Comparison of ENCODE assay signal across 26 cellular contexts in genomic region chr17:56667925-56668324, GRCh38.
"Had no signal": no experiment of that assay in that cellular context is flagged by ENCODE, and none has a peak within 500 bp of the region (broad histone marks: within the 10 kb centered on the region; RNA-seq: fewer than 3 reads in every experiment).

No MANE protein-coding gene starts in this region.

- H3K9me3 ChIP-seq: stomach, suprapubic skin, testis, thoracic aorta, thyroid gland, tibial artery, tibial nerve, transverse colon, upper lobe of left lung, upper lobe of right lung, uterus, vagina had no signal

- H3K36me3 ChIP-seq: stomach, suprapubic skin, thoracic aorta, thyroid gland, tibial artery, tibial nerve, transverse colon, upper lobe of left lung, upper lobe of right lung, uterus, vagina had no signal

- H3K27me3 ChIP-seq: testis, thyroid gland, tibial nerve, transverse colon, upper lobe of left lung, upper lobe of right lung, uterus, vagina had no signal

- ATAC-seq: stimulated activated effector memory CD8-positive, alpha-beta T cell treated with anti-CD3 and anti-CD28 coated beads, Interleukin-12 subunit alpha, Interleukin-12 subunit beta, amount 100 ng/mL, for 72 hours; stimulated activated memory B cell treated with anti-CD40 and anti-IgM and Interleukin-4, amounts not matched to agents 10 μg/mL and 1 μg/mL and 100 μg/mL, for 72 hours; stimulated activated naive B cell treated with anti-CD40 and anti-IgM and Interleukin-4, amounts not matched to agents 10 μg/mL and 1 μg/mL and 100 μg/mL, for 72 hours; stimulated activated naive CD8-positive, alpha-beta T cell treated with anti-CD3 and anti-CD28 coated beads, Interleukin-15, amount 100 ng/mL, for 72 hours; stimulated activated naive CD8-positive, alpha-beta T cell treated with anti-CD3 and anti-CD28 coated beads, Interleukin-15, Interleukin-2, amounts not matched to agents 100 U/mL and 50 U/mL, for 24 hours; upper lobe of right lung had no signal

- H3K27ac ChIP-seq: stomach, suprapubic skin, testis, thoracic aorta, thyroid gland, tibial artery, tibial nerve, transverse colon, upper lobe of left lung, upper lobe of right lung, uterus, vagina had no signal

- DNase-seq: stimulated activated CD4-positive, alpha-beta T cell treated with anti-CD3 and anti-CD28 coated beads, Interleukin-2, amount 100 ng/mL, for 48 hours; stimulated activated CD4-positive, alpha-beta T cell treated with anti-CD3 and anti-CD28 coated beads, Interleukin-4, amount 100 ng/mL, for 1 hour; stimulated activated CD4-positive, alpha-beta T cell treated with anti-CD3 and anti-CD28 coated beads, Interleukin-4, amount 100 ng/mL, for 24 hours; stimulated activated CD4-positive, alpha-beta T cell treated with anti-CD3 and anti-CD28 coated beads, Interleukin-4, amount 100 ng/mL, for 4 hours; stimulated activated CD8-positive, alpha-beta memory T cell treated with anti-CD3 and anti-CD28 coated beads, Interleukin-4, amount 100 ng/mL, for 48 hours; stimulated activated naive B cell treated with anti-CD40 and anti-IgM and Interleukin-4, amounts not matched to agents 10 μg/mL and 1 μg/mL and 100 μg/mL, for 72 hours; stimulated activated naive CD4-positive, alpha-beta T cell; stimulated activated naive CD4-positive, alpha-beta T cell treated with Interleukin-2 at 50 U/mL for 16 hours; stimulated activated naive CD8-positive, alpha-beta T cell treated with anti-CD3 and anti-CD28 coated beads, Interleukin-15, amount 100 ng/mL, for 72 hours; stimulated activated naive CD8-positive, alpha-beta T cell treated with anti-CD3 and anti-CD28 coated beads, Interleukin-15, Interleukin-2, amounts not matched to agents 100 U/mL and 50 U/mL, for 24 hours; stomach; substantia nigra; testis; thyroid gland; tibial artery; transverse colon; trophoblast cell; upper lobe of left lung; upper lobe of right lung; uterus had no signal

- H3K4me1 ChIP-seq: stomach, suprapubic skin, testis, thyroid gland, tibial artery, tibial nerve, transverse colon, upper lobe of left lung, upper lobe of right lung, uterus, vagina had no signal

- H3K4me3 ChIP-seq: stomach, suprapubic skin, testis, thoracic aorta, thyroid gland, tibial artery, tibial nerve, transverse colon, upper lobe of left lung, upper lobe of right lung, uterus, vagina had no signal
